Comparison of ENCODE assay signal across 8 cellular contexts in genomic region chr18:3281456-3282400, GRCh38. TPM values are rescaled to one million over a fixed set of nuclear protein-coding genes. Genes with fewer than 3 reads are reported as not detected.
DNase-seq lines count a peak whose midpoint lies in the region; ATAC-seq and TF ChIP-seq lines count a peak whose summit lies in the region.

No MANE protein-coding gene starts in this region.

- ATAC-seq in activated CD8-positive, alpha-beta memory T cell treated with anti-CD3 and anti-CD28 coated beads, Interleukin-2, amount 10 ng/mL, durations not matched to agents 7 days and 5 days, result peak; percentile 87
- no peak for ATAC-seq in GM19452 (IDR thresholded peaks at IDR 0.05; ENCODE audit: unreplicated experiment)

- no peak for TF ChIP-seq POLR2A in tibial nerve (IDR thresholded peaks at IDR 0.05)

- peaks cover 18% of the 10 kb centered on the region for H3K36me3 Mint-ChIP-seq in activated CD8-positive, alpha-beta memory T cell treated with anti-CD3 and anti-CD28 coated beads, Interleukin-2, amount 10 ng/mL, durations not matched to agents 7 days and 5 days

- 32% methylated on average over 2 of the region's 2 CpGs for WGBS in liver
- WGBS in tibial nerve, 2 donors, result 12 to 18% methylated on average over 2 of the region's 2 CpGs

- no peak overlapping the region for H3K27ac Mint-ChIP-seq in activated CD8-positive, alpha-beta memory T cell treated with anti-CD3 and anti-CD28 coated beads, Interleukin-2, amount 10 ng/mL, durations not matched to agents 7 days and 5 days

- no peak for TF ChIP-seq EP300 in tibial nerve (IDR thresholded peaks at IDR 0.05)

- H2AFZ ChIP-seq in OCI-LY3 (ENCODE audit: low read depth, low read length), result no peak overlapping the region

- no peak overlapping the region for H3K4me3 ChIP-seq in Jurkat, Clone E6-1 (ENCODE audit: low read length)
- H3K4me3 ChIP-seq in OCI-LY3 (ENCODE audit: low read length), result no peak overlapping the region
- H3K4me3 ChIP-seq in liver (ENCODE audit: low read depth in 1 of 3, low read length in 3 of 3), result no peak overlapping the region
- H3K4me3 ChIP-seq in tibial nerve, result no peak overlapping the region

- H3K9ac ChIP-seq in OCI-LY3 (ENCODE audit: low read length) (peak overlapping the region; percentile 14; the same call in 1 of the 2 replicates), liver (ENCODE audit: low read depth in 1 of 2, low read length in 2 of 2) (no peak overlapping the region)

- no peaks in the 10 kb centered on the region for H3K79me2 ChIP-seq in OCI-LY3 (ENCODE audit: low read length)

- H3K9me3 Mint-ChIP-seq in activated CD8-positive, alpha-beta memory T cell treated with anti-CD3 and anti-CD28 coated beads, Interleukin-2, amount 10 ng/mL, durations not matched to agents 7 days and 5 days (ENCODE audit: low read depth), result no peaks in the 10 kb centered on the region

- TF ChIP-seq RAD21 in liver (IDR thresholded peaks at IDR 0.05), result peak; percentile 93 to 94

- no peak overlapping the region for H3K4me3 Mint-ChIP-seq in activated CD8-positive, alpha-beta memory T cell treated with anti-CD3 and anti-CD28 coated beads, Interleukin-2, amount 10 ng/mL, durations not matched to agents 7 days and 5 days

- TF ChIP-seq CTCF in OCI-LY3 (IDR thresholded peaks at IDR 0.05; ENCODE audit: low read depth, low read length) (peak; percentile 81), liver (IDR thresholded peaks at IDR 0.05; ENCODE audit: low read depth, low read length, missing input control) (peak; percentile 71), tibial nerve (IDR thresholded peaks at IDR 0.05) (peak; percentile 41 to 85 (median 68))

- no peaks in the 10 kb centered on the region for H4K20me1 ChIP-seq in OCI-LY3 (ENCODE audit: insufficient read depth, low read length)

- peaks cover 13% of the 10 kb centered on the region for H3K9me3 ChIP-seq in OCI-LY3 (ENCODE audit: insufficient read depth, low read length)
- H3K9me3 ChIP-seq in liver (ENCODE audit: control insufficient read depth in 4 of 4, low read length in 3 of 4), result no peaks in the 10 kb centered on the region
- H3K9me3 ChIP-seq in tibial nerve, result no peaks in the 10 kb centered on the region

- H3K27ac ChIP-seq in OCI-LY3 (ENCODE audit: low read length) (no peak overlapping the region; the same call in 1 of the 2 replicates), cingulate gyrus (ENCODE audit: low read depth, low read length) (peak overlapping the region; percentile 75), liver (ENCODE audit: low read depth in 1 of 2, low read length in 2 of 2) (no peak overlapping the region), tibial nerve (peak overlapping the region in 3 of 4 donors; percentile 13 to 81 (median 73))

- H3K4me1 ChIP-seq in OCI-LY3 (ENCODE audit: low read length) (peaks cover 50% of the 10 kb centered on the region), liver (ENCODE audit: control insufficient read depth in 4 of 4, insufficient read depth in 4 of 4, low read length in 3 of 4) (peaks cover 0 to 3% (median 0%) of the 10 kb centered on the region in 4 donors), tibial nerve (peaks cover 0 to 15% (median 3%) of the 10 kb centered on the region in 4 donors)

- H3K27me3 ChIP-seq in OCI-LY3 (ENCODE audit: low read depth, low read length) (no peaks in the 10 kb centered on the region), liver (ENCODE audit: control insufficient read depth in 4 of 4, insufficient read depth in 4 of 4, low read length in 3 of 4) (no peaks in the 10 kb centered on the region), tibial nerve (no peaks in the 10 kb centered on the region)

- DNase-seq in activated CD8-positive, alpha-beta memory T cell treated with anti-CD3 and anti-CD28 coated beads, Interleukin-2, amount 10 ng/mL, durations not matched to agents 7 days and 5 days, result no peak
- no peak for DNase-seq in activated CD8-positive, alpha-beta memory T cell treated with anti-CD3 and anti-CD28 coated beads, Interleukin-2, amount 50 U/mL, for 48 hours
- peak; percentile 75 for DNase-seq in Jurkat, Clone E6-1 (ENCODE audit: low read depth, low spot score)
- peak in 1 of 2 donors; percentile 76 for DNase-seq in tibial nerve (ENCODE audit: low spot score in 2 of 2)

- H3K36me3 ChIP-seq in OCI-LY3 (replicated peaks; ENCODE audit: low read depth, low read length) (peaks cover 18% of the 10 kb centered on the region), liver (ENCODE audit: control insufficient read depth in 4 of 4, insufficient read depth in 3 of 4, low read depth in 1 of 4, low read length in 3 of 4) (peaks cover 2 to 16% (median 13%) of the 10 kb centered on the region in 4 donors), tibial nerve (peaks cover 0 to 20% (median 0%) of the 10 kb centered on the region in 3 donors)

- H3K4me1 Mint-ChIP-seq in activated CD8-positive, alpha-beta memory T cell treated with anti-CD3 and anti-CD28 coated beads, Interleukin-2, amount 10 ng/mL, durations not matched to agents 7 days and 5 days, result no peaks in the 10 kb centered on the region

- peaks cover 2% of the 10 kb centered on the region for H3K27me3 Mint-ChIP-seq in activated CD8-positive, alpha-beta memory T cell treated with anti-CD3 and anti-CD28 coated beads, Interleukin-2, amount 10 ng/mL, durations not matched to agents 7 days and 5 days

- no peak overlapping the region for H3K4me2 ChIP-seq in OCI-LY3 (ENCODE audit: low read length)

- CTCF ChIA-PET in activated CD8-positive, alpha-beta memory T cell treated with anti-CD3 and anti-CD28 coated beads, Interleukin-2, amount 10 ng/mL, durations not matched to agents 7 days and 5 days (lab: Charles Lee), result interaction anchor here (0.6 to 3.4 kb wide), 17 partner anchors 16 to 695 kb away, joined by 3 to 37 read pairs (median 4); no protein-coding TSS in a partner anchor

TF ChIP-seq in liver, 16 proteins besides CTCF, POLR2A, EP300 and RAD21:
- TF ChIP-seq FOXA1 (IDR thresholded peaks at IDR 0.05) (no peak), ATF3 (IDR thresholded peaks at IDR 0.05) (peak; percentile 11), MAX (IDR thresholded peaks at IDR 0.05) (no peak), EGR1 (IDR thresholded peaks at IDR 0.05; ENCODE audit: low read depth in 2 of 2) (no peak), YY1 (IDR thresholded peaks at IDR 0.05) (no peak), SP1 (IDR thresholded peaks at IDR 0.05) (no peak)

RNA-seq across cellular contexts. Expression of gene MYL12B, which starts 19.8 kb away (rescaled TPM):
- total RNA-seq in activated CD8-positive, alpha-beta memory T cell treated with anti-CD3 and anti-CD28 coated beads, Interleukin-2, amount 10 ng/mL, durations not matched to agents 7 days and 5 days, result 100 to 1,000 TPM; 313 to 322 TPM
- 327 TPM for polyA plus RNA-seq in Jurkat, Clone E6-1 (2012; ENCODE audit: insufficient read depth, insufficient read length)
- total RNA-seq in liver (100 to 1,000 TPM; 106 to 111 TPM), tibial nerve (100 to 1,000 TPM; 244 to 321 (median 281) TPM)
- polyA plus RNA-seq in liver, result 100 to 1,000 TPM; 200 to 303 TPM

RNA-seq across cellular contexts. Expression of gene MYL12A, which starts 34.1 kb away (rescaled TPM):
- total RNA-seq in activated CD8-positive, alpha-beta memory T cell treated with anti-CD3 and anti-CD28 coated beads, Interleukin-2, amount 10 ng/mL, durations not matched to agents 7 days and 5 days, result 100 to 1,000 TPM; 722 to 787 TPM
- 554 TPM for polyA plus RNA-seq in Jurkat, Clone E6-1 (2012; ENCODE audit: insufficient read depth, insufficient read length)
- total RNA-seq in liver (100 to 1,000 TPM; 158 to 178 TPM), tibial nerve (100 to 1,000 TPM; 387 to 515 (median 415) TPM)
- 100 to 1,000 TPM; 181 to 314 TPM for polyA plus RNA-seq in liver

Comparison
In these comparisons a context has a peak if more than half of its experiments do, and no peak if none do; other contexts are left out.
1. H3K27ac ChIP-seq: peak in cingulate gyrus (single experiment) and tibial nerve (3 of 4); none in OCI-LY3 (single experiment) and liver (0 of 2).
2. Peak in every context shown above with its lines, with median percentiles within 50 percentile points of each other: CTCF ChIP-seq.